8 cellular contexts compared by ENCODE assay signal in the genomic region with DNA sequence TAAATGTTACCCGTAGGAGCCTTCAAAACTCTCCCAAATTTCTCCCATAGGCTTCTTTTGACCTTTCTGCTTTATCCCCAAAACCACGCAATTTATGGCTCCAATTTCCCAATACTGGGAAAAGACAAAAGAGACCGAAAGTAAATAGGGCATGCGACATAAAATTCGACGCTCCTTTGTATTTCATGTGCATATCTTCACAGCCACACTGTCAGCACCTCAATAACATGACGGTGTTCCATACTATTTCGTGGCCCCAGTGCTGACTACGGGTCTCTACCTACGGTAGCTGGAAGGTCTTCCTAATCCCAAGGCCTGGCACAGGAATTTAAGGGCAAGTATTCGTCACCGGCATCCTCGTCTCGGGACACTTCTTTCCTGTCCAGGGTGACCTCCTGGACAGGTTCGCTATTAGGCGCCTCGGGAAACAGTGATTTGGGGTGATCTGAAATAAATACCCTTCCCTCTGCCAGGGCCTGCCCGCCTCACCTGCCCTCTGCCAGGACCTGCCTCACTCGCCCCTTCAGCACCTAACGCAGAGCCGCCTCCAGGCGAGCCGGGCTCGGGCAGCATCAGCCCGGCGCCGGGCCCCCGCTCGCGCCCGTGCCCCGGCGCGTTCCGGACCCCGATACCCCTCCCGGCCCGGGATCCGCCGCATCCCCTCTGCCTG. TPM values are rescaled to one million over a fixed set of nuclear protein-coding genes. Genes with fewer than 3 reads are reported as not detected.
A peak's percentile ranks its signal among the peaks of the same experiment; 100 is the strongest.
DNase-seq lines count a peak whose midpoint lies in the region; ATAC-seq lines count a peak whose summit lies in the region.

No MANE protein-coding gene starts in this region.

- H3K27me3 Mint-ChIP-seq in T-helper 17 cell: no peaks in the 10 kb centered on the region

- H3K9me3 ChIP-seq in T-helper 17 cell (ENCODE audit: control insufficient read depth, low read length, poor library complexity, severe bottlenecking): no peaks in the 10 kb centered on the region
- peaks cover 2% of the 10 kb centered on the region for H3K9me3 ChIP-seq in iPS-18c (ENCODE audit: control insufficient read depth, insufficient read depth, low read length)

- H3K27ac Mint-ChIP-seq in T-helper 17 cell: peak overlapping the region; percentile 24

- H3K4me1 Mint-ChIP-seq in T-helper 17 cell: peaks cover 30% of the 10 kb centered on the region

- DNase-seq in GF-D8 (lab: John Stamatoyannopoulos, UW): peak; percentile 9
- peak; percentile 33 to 46 for DNase-seq in Kasumi-1 (lab: John Stamatoyannopoulos, UW)
- DNase-seq in T-helper 17 cell: peak; percentile 51 to 56 (median 56)
- peak; percentile 81 for DNase-seq in astrocyte of the hippocampus (ENCODE audit: low read depth, low spot score)
- no peak for DNase-seq in MV-4-11 (lab: John Stamatoyannopoulos, UW)

- peak; percentile 51 for ATAC-seq in GM21825 (IDR thresholded peaks at IDR 0.05; ENCODE audit: unreplicated experiment)
- ATAC-seq in T-helper 17 cell: peak; percentile 86

- H3K36me3 Mint-ChIP-seq in T-helper 17 cell (ENCODE audit: low read depth): peaks cover 4% of the 10 kb centered on the region

- peak overlapping the region; percentile 95 for H3K4me3 ChIP-seq in iPS-18c (ENCODE audit: insufficient read depth, low read depth, low read length)
- H3K4me3 ChIP-seq in skin epidermis: peak overlapping the region; percentile 74 to 97 (median 82)

- H3K27ac ChIP-seq in skin epidermis: peak overlapping the region; percentile 58 to 91 (median 81)

- peak overlapping the region; percentile 84 for H3K4me3 Mint-ChIP-seq in T-helper 17 cell

RNA-seq across cellular contexts. Expression of a gene that starts 0.7 kb away (rescaled TPM):
- total RNA-seq in T-helper 17 cell: 10 to 100 TPM; 32.3 to 36.3 TPM
